8 cellular contexts compared by ENCODE assay signal in genomic region chr19:1406496-1406817, GRCh38. TPM values are rescaled to one million over a fixed set of nuclear protein-coding genes. Genes with fewer than 3 reads are reported as not detected.
A peak's percentile ranks its signal among the peaks of the same experiment; 100 is the strongest.
DNase-seq lines count a peak whose midpoint lies in the region.

No MANE protein-coding gene starts in this region.

- no peak for DNase-seq in activated naive CD4-positive, alpha-beta T cell treated with anti-CD3 and anti-CD28 coated beads, Interleukin-2, amount 10 ng/mL, durations not matched to agents 7 days and 5 days
- no peak for DNase-seq in activated naive CD4-positive, alpha-beta T cell (lab: John Stamatoyannopoulos, UW)
- DNase-seq in activated naive CD8-positive, alpha-beta T cell treated with anti-CD3 and anti-CD28 coated beads for 36 hours, result no peak
- DNase-seq in NCI-H1092 (lab: John Stamatoyannopoulos, UW), result no peak
- no peak for DNase-seq in NCI-H446 (lab: John Stamatoyannopoulos, UW)
- DNase-seq in NCI-H524 (lab: John Stamatoyannopoulos, UW), result no peak

- peaks cover 3% of the 10 kb centered on the region for H3K36me3 ChIP-seq in thymus (ENCODE audit: control insufficient read depth, insufficient read depth)

- peaks cover 17% of the 10 kb centered on the region for H3K4me1 ChIP-seq in thymus (ENCODE audit: control insufficient read depth, insufficient read depth, low read length)

- H3K27ac Mint-ChIP-seq in activated naive CD4-positive, alpha-beta T cell treated with anti-CD3 and anti-CD28 coated beads, Interleukin-2, amount 10 ng/mL, durations not matched to agents 7 days and 5 days, result no peak overlapping the region
- peak overlapping the region; percentile 50 for H3K27ac Mint-ChIP-seq in activated naive CD8-positive, alpha-beta T cell treated with anti-CD3 and anti-CD28 coated beads for 36 hours

- CTCF ChIA-PET in activated naive CD4-positive, alpha-beta T cell treated with anti-CD3 and anti-CD28 coated beads, Interleukin-2, amount 10 ng/mL, durations not matched to agents 7 days and 5 days (lab: Charles Lee), result no interaction called here

- peaks cover 19% of the 10 kb centered on the region for H3K36me3 Mint-ChIP-seq in activated naive CD4-positive, alpha-beta T cell treated with anti-CD3 and anti-CD28 coated beads, Interleukin-2, amount 10 ng/mL, durations not matched to agents 7 days and 5 days
- H3K36me3 Mint-ChIP-seq in activated naive CD8-positive, alpha-beta T cell treated with anti-CD3 and anti-CD28 coated beads for 36 hours, result peaks cover 26% of the 10 kb centered on the region

- peaks cover 22% of the 10 kb centered on the region for H3K27me3 Mint-ChIP-seq in activated naive CD4-positive, alpha-beta T cell treated with anti-CD3 and anti-CD28 coated beads, Interleukin-2, amount 10 ng/mL, durations not matched to agents 7 days and 5 days
- H3K27me3 Mint-ChIP-seq in activated naive CD8-positive, alpha-beta T cell treated with anti-CD3 and anti-CD28 coated beads for 36 hours, result peaks cover 12% of the 10 kb centered on the region

- peak overlapping the region; percentile 75 for H3K4me3 Mint-ChIP-seq in activated naive CD4-positive, alpha-beta T cell treated with anti-CD3 and anti-CD28 coated beads, Interleukin-2, amount 10 ng/mL, durations not matched to agents 7 days and 5 days
- H3K4me3 Mint-ChIP-seq in activated naive CD8-positive, alpha-beta T cell treated with anti-CD3 and anti-CD28 coated beads for 36 hours, result peak overlapping the region; percentile 60

- peaks cover 47% of the 10 kb centered on the region for H3K4me1 Mint-ChIP-seq in activated naive CD4-positive, alpha-beta T cell treated with anti-CD3 and anti-CD28 coated beads, Interleukin-2, amount 10 ng/mL, durations not matched to agents 7 days and 5 days
- H3K4me1 Mint-ChIP-seq in activated naive CD8-positive, alpha-beta T cell treated with anti-CD3 and anti-CD28 coated beads for 36 hours, result peaks cover 36% of the 10 kb centered on the region

- H3K27me3 ChIP-seq in layer of hippocampus (ENCODE audit: control insufficient read depth, insufficient read depth, low read length) (no peaks in the 10 kb centered on the region), thymus (ENCODE audit: control insufficient read depth, insufficient read depth) (peaks cover 15% of the 10 kb centered on the region)

- no peaks in the 10 kb centered on the region for H3K9me3 ChIP-seq in thymus (ENCODE audit: control insufficient read depth)

- H3K9me3 Mint-ChIP-seq in activated naive CD4-positive, alpha-beta T cell treated with anti-CD3 and anti-CD28 coated beads, Interleukin-2, amount 10 ng/mL, durations not matched to agents 7 days and 5 days, result no peaks in the 10 kb centered on the region
- H3K9me3 Mint-ChIP-seq in activated naive CD8-positive, alpha-beta T cell treated with anti-CD3 and anti-CD28 coated beads for 36 hours, result no peaks in the 10 kb centered on the region

- H3K4me3 ChIP-seq in thymus (ENCODE audit: low read length), result peak overlapping the region; percentile 95

- 44% methylated on average over 15 of the region's 15 CpGs for WGBS in thymus

- H3K27ac ChIP-seq in layer of hippocampus (ENCODE audit: low read depth, low read length) (peak overlapping the region; percentile 74), thymus (ENCODE audit: low read depth) (no peak overlapping the region)

RNA-seq across cellular contexts. Expression of gene DAZAP1, which starts 0.9 kb away (rescaled TPM):
- total RNA-seq in activated naive CD8-positive, alpha-beta T cell treated with anti-CD3 and anti-CD28 coated beads for 36 hours, result 100 to 1,000 TPM; 287 to 297 TPM
- polyA plus RNA-seq in thymus, result 112 TPM

RNA-seq across cellular contexts. Expression of gene GAMT, which starts 5.1 kb away (rescaled TPM):
- total RNA-seq in activated naive CD8-positive, alpha-beta T cell treated with anti-CD3 and anti-CD28 coated beads for 36 hours, result 10 to 100 TPM; 36.5 to 37.6 TPM
- 19.1 TPM for polyA plus RNA-seq in thymus

RNA-seq across cellular contexts. Expression of gene NDUFS7, which starts 22.8 kb away (rescaled TPM):
- total RNA-seq in activated naive CD8-positive, alpha-beta T cell treated with anti-CD3 and anti-CD28 coated beads for 36 hours, result 100 to 1,000 TPM in 1 of 2 experiments, 10 to 100 TPM in 1; 98.7 to 101 TPM
- 61.8 TPM for polyA plus RNA-seq in thymus

RNA-seq across cellular contexts. Expression of gene RPS15, which starts 31.7 kb away (rescaled TPM):
- total RNA-seq in activated naive CD8-positive, alpha-beta T cell treated with anti-CD3 and anti-CD28 coated beads for 36 hours, result 1,000 to 10,000 TPM; 1,472 to 1,524 TPM
- polyA plus RNA-seq in thymus, result 3,095 TPM

RNA-seq across cellular contexts. Expression of gene APC2, which starts 43.5 kb away (rescaled TPM):
- total RNA-seq in activated naive CD8-positive, alpha-beta T cell treated with anti-CD3 and anti-CD28 coated beads for 36 hours, result under 1 TPM; 0.21 to 0.26 TPM
- polyA plus RNA-seq in thymus, result 0.11 TPM
